Comparison of ENCODE assay signal across 13 cellular contexts in genomic region chr15:77547801-77548607, GRCh38.
"Had no signal": no experiment of that assay in that cellular context is flagged by ENCODE, and none has a peak within 500 bp of the region (broad histone marks: within the 10 kb centered on the region; RNA-seq: fewer than 3 reads in every experiment).

No MANE protein-coding gene starts in this region.

- H3K9me3 Mint-ChIP-seq: activated naive CD4-positive, alpha-beta T cell treated with anti-CD3 and anti-CD28 coated beads for 36 hours; activated T-helper 17 cell treated with anti-CD3 and anti-CD28 coated beads, Interleukin-2, amount 50 U/mL, for 72 hours; memory B cell had no signal

- H3K4me1 Mint-ChIP-seq: activated T-helper 17 cell treated with anti-CD3 and anti-CD28 coated beads, Interleukin-2, amount 50 U/mL, for 72 hours; memory B cell had no signal

- H3K4me3 Mint-ChIP-seq: activated naive CD4-positive, alpha-beta T cell treated with anti-CD3 and anti-CD28 coated beads for 36 hours; activated T-helper 17 cell treated with anti-CD3 and anti-CD28 coated beads, Interleukin-2, amount 50 U/mL, for 72 hours; memory B cell had no signal

- H3K27ac ChIP-seq: coronary artery, left ventricle myocardium inferior, skin epidermis, tibial artery had no signal

- H3K36me3 Mint-ChIP-seq: memory B cell had no signal

- H3K4me3 ChIP-seq: coronary artery, left ventricle myocardium inferior, skin epidermis, tibial artery had no signal

- ATAC-seq: activated T-helper 17 cell treated with anti-CD3 and anti-CD28 coated beads, Interleukin-2, amount 50 U/mL, for 72 hours had no signal

- H3K9me3 ChIP-seq: left ventricle myocardium inferior, tibial artery had no signal

- H3K36me3 ChIP-seq: left ventricle myocardium inferior, tibial artery had no signal

- H3K27ac Mint-ChIP-seq: activated naive CD4-positive, alpha-beta T cell treated with anti-CD3 and anti-CD28 coated beads for 36 hours; activated T-helper 17 cell treated with anti-CD3 and anti-CD28 coated beads, Interleukin-2, amount 50 U/mL, for 72 hours; memory B cell had no signal

- DNase-seq: activated CD4-positive, alpha-beta T cell treated with anti-CD3 and anti-CD28 coated beads for 48 hours; activated CD8-positive, alpha-beta memory T cell treated with anti-CD3 and anti-CD28 coated beads for 24 hours; activated naive CD4-positive, alpha-beta T cell treated with anti-CD3 and anti-CD28 coated beads for 36 hours; activated T-cell treated with anti-CD3 and anti-CD28 coated beads for 4 hours; caudate nucleus; effector CD4-positive, alpha-beta T cell; left ventricle myocardium inferior; T-helper 9 cell; tibial artery had no signal
